30 cellular contexts compared by ENCODE assay signal in the genomic region with DNA sequence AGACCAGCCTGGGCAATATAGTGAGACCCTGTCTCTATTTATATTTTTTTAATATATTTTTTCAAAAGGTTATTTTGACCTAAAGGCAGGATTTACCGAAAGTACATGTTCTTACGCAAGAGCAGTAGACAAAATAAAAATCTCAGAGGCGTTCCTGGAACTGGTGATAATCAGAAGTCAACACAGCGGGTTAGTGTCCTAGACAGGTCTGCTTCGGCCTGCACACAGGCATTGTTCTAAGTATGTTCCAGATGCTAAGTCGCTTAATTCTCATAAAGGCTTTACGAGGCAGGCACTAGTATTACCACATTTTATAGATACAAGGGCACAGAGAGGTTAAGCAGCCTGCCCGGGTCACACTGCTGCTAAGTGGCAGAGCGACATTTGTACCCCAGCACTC.
"Had no signal": no experiment of that assay in that cellular context is flagged by ENCODE, and none has a peak within 500 bp of the region (broad histone marks: within the 10 kb centered on the region; RNA-seq: fewer than 3 reads in every experiment).

No MANE protein-coding gene starts in this region.

- H3K9me3 Mint-ChIP-seq: activated CD4-positive, alpha-beta T cell treated with anti-CD3 and anti-CD28 coated beads, Interleukin-2, amount 10 ng/mL, durations not matched to agents 24 days and 14 days; activated naive CD4-positive, alpha-beta T cell treated with anti-CD3 and anti-CD28 coated beads for 36 hours; activated naive CD4-positive, alpha-beta T cell treated with anti-CD3 and anti-CD28 coated beads, Interleukin-2, amount 50 U/mL, for 72 hours; activated T-cell treated with anti-CD3 and anti-CD28 coated beads, Interleukin-2, amount 50 U/mL, for 4 hours; activated T-helper 1 cell treated with anti-CD3 and anti-CD28 coated beads, Interleukin-12 subunit alpha, Interleukin-12 subunit beta, Interleukin-2, Interleukin-4 antibody, amounts not matched to agents 30 ng/mL and 10 ng/mL and 1 ng/mL, durations not matched to agents 14 hours and 24 hours and 36 hours; T-helper 1 cell treated with Interleukin-12 subunit alpha and Interleukin-12 subunit beta and Interleukin-4 antibody, amounts not matched to agents 30 μg/mL and 1 μg/mL, for 36 hours; T-helper 2 cell treated with Interferon-gamma antibody and Interleukin-4, amounts not matched to agents 5 μg/mL and 100 μg/mL, for 36 hours had no signal

- H3K4me3 ChIP-seq: adrenal gland, body of pancreas, breast epithelium, Peyer's patch, SJSA1 had no signal

- H3K4me1 Mint-ChIP-seq: activated CD4-positive, alpha-beta T cell treated with anti-CD3 and anti-CD28 coated beads, Interleukin-2, amount 10 ng/mL, durations not matched to agents 24 days and 14 days had no signal

- H3K9me2 ChIP-seq: SK-N-SH had no signal

- H3K27me3 ChIP-seq: adrenal gland, body of pancreas, breast epithelium, Peyer's patch, SJSA1 had no signal

- H3K27ac ChIP-seq: adrenal gland, body of pancreas, breast epithelium, KMS-11, Peyer's patch, SJSA1 had no signal

- H3K36me3 Mint-ChIP-seq: activated naive CD4-positive, alpha-beta T cell treated with anti-CD3 and anti-CD28 coated beads, Interleukin-2, amount 50 U/mL, for 72 hours had no signal

- DNase-seq: activated CD4-positive, alpha-beta T cell treated with anti-CD3 and anti-CD28 coated beads, Interleukin-2, amount 10 ng/mL, durations not matched to agents 24 days and 14 days; activated CD4-positive, alpha-beta T cell treated with anti-CD3 and anti-CD28 coated beads, Interleukin-2, amount 50 U/mL, for 48 hours; activated CD8-positive, alpha-beta memory T cell treated with anti-CD3 and anti-CD28 coated beads, Interleukin-2, amount 50 U/mL, for 4 hours; activated gamma-delta T cell treated with Interleukin-2 at 50 U/mL for 16 hours; activated naive CD4-positive, alpha-beta T cell treated with anti-CD3 and anti-CD28 coated beads for 36 hours; activated T-cell treated with anti-CD3 and anti-CD28 coated beads for 4 hours; activated T-cell treated with anti-CD3 and anti-CD28 coated beads, Interleukin-2, amount 50 U/mL, for 4 hours; adrenal gland; body of pancreas; NCI-H1092 treated with DMSO at 0.1 percent for 48 hours; NCI-H1417; NCI-H146; NCI-H187 treated with DMSO at 0.1 percent for 48 hours; NCI-H2081; NCI-H2171 treated with DMSO at 0.1 percent for 48 hours; NCI-H2227 treated with DMSO at 0.1 percent for 48 hours; NCI-H446; NCI-H510A treated with DMSO at 0.1 percent for 48 hours; NCI-H526 treated with DMSO at 0.1 percent for 48 hours; NCI-H774; Peyer's patch; RPMI8226 had no signal

- ATAC-seq: activated naive CD4-positive, alpha-beta T cell treated with anti-CD3 and anti-CD28 coated beads, Interleukin-2, amount 50 U/mL, for 72 hours; activated T-cell treated with anti-CD3 and anti-CD28 coated beads, Interleukin-2, amount 50 U/mL, for 4 hours; body of pancreas had no signal

- H3K4me3 Mint-ChIP-seq: activated CD4-positive, alpha-beta T cell treated with anti-CD3 and anti-CD28 coated beads, Interleukin-2, amount 10 ng/mL, durations not matched to agents 24 days and 14 days; activated naive CD4-positive, alpha-beta T cell treated with anti-CD3 and anti-CD28 coated beads for 36 hours; activated T-cell treated with anti-CD3 and anti-CD28 coated beads, Interleukin-2, amount 50 U/mL, for 4 hours; activated T-helper 1 cell treated with anti-CD3 and anti-CD28 coated beads, Interleukin-12 subunit alpha, Interleukin-12 subunit beta, Interleukin-2, Interleukin-4 antibody, amounts not matched to agents 30 ng/mL and 10 ng/mL and 1 ng/mL, durations not matched to agents 14 hours and 24 hours and 36 hours; T-helper 1 cell treated with Interleukin-12 subunit alpha and Interleukin-12 subunit beta and Interleukin-4 antibody, amounts not matched to agents 30 μg/mL and 1 μg/mL, for 36 hours; T-helper 2 cell treated with Interferon-gamma antibody and Interleukin-4, amounts not matched to agents 5 μg/mL and 100 μg/mL, for 36 hours had no signal

- H3K27ac Mint-ChIP-seq: activated CD4-positive, alpha-beta T cell treated with anti-CD3 and anti-CD28 coated beads, Interleukin-2, amount 10 ng/mL, durations not matched to agents 24 days and 14 days; activated naive CD4-positive, alpha-beta T cell treated with anti-CD3 and anti-CD28 coated beads for 36 hours; activated naive CD4-positive, alpha-beta T cell treated with anti-CD3 and anti-CD28 coated beads, Interleukin-2, amount 50 U/mL, for 72 hours; activated T-helper 1 cell treated with anti-CD3 and anti-CD28 coated beads, Interleukin-12 subunit alpha, Interleukin-12 subunit beta, Interleukin-2, Interleukin-4 antibody, amounts not matched to agents 30 ng/mL and 10 ng/mL and 1 ng/mL, durations not matched to agents 14 hours and 24 hours and 36 hours; T-helper 1 cell treated with Interleukin-12 subunit alpha and Interleukin-12 subunit beta and Interleukin-4 antibody, amounts not matched to agents 30 μg/mL and 1 μg/mL, for 36 hours; T-helper 2 cell treated with Interferon-gamma antibody and Interleukin-4, amounts not matched to agents 5 μg/mL and 100 μg/mL, for 36 hours had no signal

- H3K4me1 ChIP-seq: adrenal gland, body of pancreas, breast epithelium, Peyer's patch, SJSA1 had no signal

- H3K9me3 ChIP-seq: adrenal gland, body of pancreas, breast epithelium, Peyer's patch, SJSA1, SK-N-SH had no signal

- H3K36me3 ChIP-seq: adrenal gland, breast epithelium, Peyer's patch, SJSA1 had no signal

- H3K4me2 ChIP-seq: KMS-11, SK-N-SH had no signal
